In the genomic region with DNA sequence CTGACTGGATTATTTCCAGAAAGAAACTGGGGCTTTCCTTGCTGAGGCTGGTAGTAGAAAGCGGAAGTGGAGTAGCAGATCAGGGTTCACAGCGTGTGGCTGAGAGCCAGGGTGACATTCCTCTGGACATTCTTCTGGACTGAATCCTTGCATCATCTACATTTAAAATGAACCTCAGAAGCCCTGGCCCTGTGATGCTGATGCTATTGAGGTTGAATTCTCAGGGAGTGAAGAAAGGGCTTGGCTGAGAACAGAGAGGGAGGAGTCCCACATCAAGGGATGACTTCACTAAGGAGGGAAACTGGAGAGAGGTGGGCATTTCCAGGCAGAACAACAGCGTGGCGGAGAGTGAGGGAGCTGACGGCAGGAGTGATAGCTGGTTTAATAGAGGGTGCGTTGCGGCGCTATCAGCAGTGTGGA, we compare ENCODE assay signal across 8 cellular contexts.
DNase-seq lines count a peak whose midpoint lies in the region; ATAC-seq and TF ChIP-seq lines count a peak whose summit lies in the region.

No MANE protein-coding gene starts in this region.

- TF ChIP-seq CTCF in cardiac fibroblast (IDR thresholded peaks at IDR 0.05; ENCODE audit: low read depth, low read length) (no peak), lower lobe of right lung (IDR thresholded peaks at IDR 0.05) (no peak)

- H3K36me3 ChIP-seq in lower lobe of right lung, result no peaks in the 10 kb centered on the region

- no peak overlapping the region for H3K27ac ChIP-seq in lower lobe of right lung

- H3K4me3 ChIP-seq in cardiac fibroblast (replicated peaks in 1 of 2; ENCODE audit: low read depth in 2 of 2, low read length in 2 of 2), result peak overlapping the region in 1 of 2 donors; percentile 18
- H3K4me3 ChIP-seq in lower lobe of right lung, result no peak overlapping the region

- intact Hi-C loops in lower lobe of right lung (cut with DNase I), result no loop called here

- ATAC-seq in GM19324 (IDR thresholded peaks at IDR 0.05; ENCODE audit: low FRiP score, unreplicated experiment) (peak; percentile 34), lower lobe of right lung (peak; percentile 85 to 86), GM21367 (IDR thresholded peaks at IDR 0.05; ENCODE audit: unreplicated experiment) (no peak)

- DNase-seq in LoVo (ENCODE audit: low spot score), result peak; percentile 65
- DNase-seq in cardiac fibroblast (ENCODE audit: low read depth in 2 of 2), result peak; percentile 98 to 99
- DNase-seq in lower lobe of right lung, result peak; percentile 63
- no peak for DNase-seq in midbrain (lab: John Stamatoyannopoulos, UW)
- no peak for DNase-seq in T-helper 9 cell
- no peak for DNase-seq in UCSD-AML1 (lab: John Stamatoyannopoulos, UW; ENCODE audit: unreplicated experiment)

- peaks cover 7% of the 10 kb centered on the region for H3K4me1 ChIP-seq in lower lobe of right lung

- H3K9me3 ChIP-seq in lower lobe of right lung, result no peaks in the 10 kb centered on the region

- no peaks in the 10 kb centered on the region for H3K27me3 ChIP-seq in lower lobe of right lung (ENCODE audit: low read depth)

Comparison
In these comparisons a context has a peak if more than half of its experiments do, and no peak if none do; other contexts are left out.
1. DNase-seq: peak in LoVo (single experiment), cardiac fibroblast (2 of 2) and lower lobe of right lung (single experiment); none in midbrain (single experiment), T-helper 9 cell (single experiment) and UCSD-AML1 (single experiment).